ENCODE assay signal across 2 cellular contexts in the genomic region with DNA sequence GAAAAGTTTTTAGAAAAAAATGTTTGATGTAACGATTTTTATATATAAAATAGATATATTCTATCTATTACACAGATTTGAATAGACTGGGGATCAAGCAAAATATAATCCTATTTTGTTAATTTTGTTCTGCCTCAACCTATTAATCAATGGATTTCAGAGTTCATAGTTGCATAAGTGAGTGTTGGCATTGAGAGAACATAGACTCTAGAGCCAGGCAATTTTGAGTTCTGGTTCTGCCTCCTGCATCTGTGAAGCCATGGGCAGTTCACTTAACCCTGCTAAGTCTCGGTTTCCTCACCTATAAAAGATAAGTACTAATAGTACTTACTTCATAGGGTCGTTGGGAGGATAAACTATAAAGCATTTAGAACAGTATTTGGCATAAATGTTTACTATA.
A peak's percentile ranks its signal among the peaks of the same experiment; 100 is the strongest.
TF ChIP-seq lines count a peak whose summit lies in the region.

No MANE protein-coding gene starts in this region.

TF ChIP-seq in liver, 16 proteins besides CTCF, POLR2A, EP300 and RAD21:
- TF ChIP-seq HNF4A (conservative IDR thresholded peaks at IDR 0.05) (peak; percentile 46 to 61), NR2F2 (IDR thresholded peaks at IDR 0.05) (no peak)
TF ChIP-seq in liver: peak in this region for 1.

TF ChIP-seq in HepG2, 621 proteins besides CTCF, POLR2A, EP300 and RAD21:
- TF ChIP-seq SALL1 (CRISPR knock-in tag; IDR thresholded peaks at IDR 0.05) (no peak), HDAC1 (CRISPR knock-in tag; IDR thresholded peaks at IDR 0.05) (no peak), FOXO1 (CRISPR knock-in tag; IDR thresholded peaks at IDR 0.05) (no peak), ZNF326 (CRISPR knock-in tag; IDR thresholded peaks at IDR 0.05; ENCODE audit: borderline replicate concordance) (no peak), DNMT1 (CRISPR knock-in tag; IDR thresholded peaks at IDR 0.05) (no peak), SP140L (CRISPR knock-in tag; IDR thresholded peaks at IDR 0.05; ENCODE audit: borderline replicate concordance) (no peak), ZNF225 (CRISPR knock-in tag; IDR thresholded peaks at IDR 0.05) (no peak), JUND (CRISPR knock-in tag; IDR thresholded peaks at IDR 0.05) (no peak), ZFP82 (CRISPR knock-in tag; IDR thresholded peaks at IDR 0.05; ENCODE audit: borderline replicate concordance) (no peak), MYC (CRISPR knock-in tag; IDR thresholded peaks at IDR 0.05; ENCODE audit: borderline replicate concordance) (no peak), SIX1 (CRISPR knock-in tag; IDR thresholded peaks at IDR 0.05; ENCODE audit: borderline replicate concordance) (no peak), SP4 (CRISPR knock-in tag; IDR thresholded peaks at IDR 0.05) (no peak), YEATS2 (CRISPR knock-in tag; IDR thresholded peaks at IDR 0.05; ENCODE audit: borderline replicate concordance) (no peak)
- TF ChIP-seq, protein P1, sequence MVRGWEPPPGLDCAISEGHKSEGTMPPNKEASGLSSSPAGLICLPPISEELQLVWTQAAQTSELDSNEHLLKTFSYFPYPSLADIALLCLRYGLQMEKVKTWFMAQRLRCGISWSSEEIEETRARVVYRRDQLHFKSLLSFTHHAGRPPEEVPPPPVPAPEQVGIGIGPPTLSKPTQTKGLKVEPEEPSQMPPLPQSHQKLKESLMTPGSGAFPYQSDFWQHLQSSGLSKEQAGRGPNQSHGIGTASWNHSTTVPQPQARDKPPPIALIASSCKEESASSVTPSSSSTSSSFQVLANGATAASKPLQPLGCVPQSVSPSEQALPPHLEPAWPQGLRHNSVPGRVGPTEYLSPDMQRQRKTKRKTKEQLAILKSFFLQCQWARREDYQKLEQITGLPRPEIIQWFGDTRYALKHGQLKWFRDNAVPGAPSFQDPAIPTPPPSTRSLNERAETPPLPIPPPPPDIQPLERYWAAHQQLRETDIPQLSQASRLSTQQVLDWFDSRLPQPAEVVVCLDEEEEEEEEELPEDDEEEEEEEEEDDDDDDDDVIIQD (CRISPR knock-in tag; IDR thresholded peaks at IDR 0.05; ENCODE audit: low read depth) = no peak
- TF ChIP-seq, protein P2, sequence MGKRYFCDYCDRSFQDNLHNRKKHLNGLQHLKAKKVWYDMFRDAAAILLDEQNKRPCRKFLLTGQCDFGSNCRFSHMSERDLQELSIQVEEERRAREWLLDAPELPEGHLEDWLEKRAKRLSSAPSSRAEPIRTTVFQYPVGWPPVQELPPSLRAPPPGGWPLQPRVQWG (CRISPR knock-in tag; IDR thresholded peaks at IDR 0.05; ENCODE audit: borderline replicate concordance, low read depth) = no peak
- TF ChIP-seq, protein P3, sequence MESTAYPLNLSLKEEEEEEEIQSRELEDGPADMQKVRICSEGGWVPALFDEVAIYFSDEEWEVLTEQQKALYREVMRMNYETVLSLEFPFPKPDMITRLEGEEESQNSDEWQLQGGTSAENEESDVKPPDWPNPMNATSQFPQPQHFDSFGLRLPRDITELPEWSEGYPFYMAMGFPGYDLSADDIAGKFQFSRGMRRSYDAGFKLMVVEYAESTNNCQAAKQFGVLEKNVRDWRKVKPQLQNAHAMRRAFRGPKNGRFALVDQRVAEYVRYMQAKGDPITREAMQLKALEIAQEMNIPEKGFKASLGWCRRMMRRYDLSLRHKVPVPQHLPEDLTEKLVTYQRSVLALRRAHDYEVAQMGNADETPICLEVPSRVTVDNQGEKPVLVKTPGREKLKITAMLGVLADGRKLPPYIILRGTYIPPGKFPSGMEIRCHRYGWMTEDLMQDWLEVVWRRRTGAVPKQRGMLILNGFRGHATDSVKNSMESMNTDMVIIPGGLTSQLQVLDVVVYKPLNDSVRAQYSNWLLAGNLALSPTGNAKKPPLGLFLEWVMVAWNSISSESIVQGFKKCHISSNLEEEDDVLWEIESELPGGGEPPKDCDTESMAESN (CRISPR knock-in tag; conservative IDR thresholded peaks at IDR 0.05) = no peak
TF ChIP-seq in HepG2: peak in this region for 0.
